ENCODE assay signal across 2 cellular contexts in the genomic region with DNA sequence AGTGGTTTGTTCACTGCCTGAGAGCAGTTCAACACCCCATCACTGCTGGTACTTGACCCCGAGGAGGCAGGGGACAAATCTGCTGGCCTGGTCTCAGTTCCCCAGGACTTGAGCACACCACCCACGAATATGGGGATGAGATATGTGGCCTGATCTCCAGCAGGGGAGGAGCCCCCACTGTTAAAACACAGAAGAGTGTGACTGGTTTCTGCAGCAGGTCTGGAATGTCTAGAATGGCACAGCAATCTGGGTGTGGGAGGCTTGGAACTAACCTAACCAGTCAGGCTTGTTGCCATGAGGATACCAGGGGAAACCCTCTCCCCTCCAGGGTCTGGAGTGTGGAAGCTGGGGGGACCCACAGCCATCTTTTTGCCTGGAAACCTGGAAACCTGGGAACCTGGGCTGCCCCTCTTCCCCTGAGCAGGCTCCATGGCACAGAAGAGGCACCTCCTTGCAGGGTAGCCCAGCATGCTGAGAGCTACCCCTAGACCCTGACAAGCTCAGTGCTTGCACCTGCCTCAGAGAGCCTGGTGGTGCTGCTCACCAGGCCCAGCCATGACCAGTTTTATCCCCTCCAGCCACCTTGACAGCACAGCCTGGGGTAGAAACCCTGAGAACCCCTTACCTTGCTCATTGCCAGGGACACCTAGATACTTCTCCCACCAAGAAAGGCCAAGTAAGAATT.
TF ChIP-seq lines count a peak whose summit lies in the region.

No MANE protein-coding gene starts in this region.

TF ChIP-seq in WTC11, 78 proteins besides CTCF, POLR2A, EP300 and RAD21:
- TF ChIP-seq SMAD4 (CRISPR knock-in tag; IDR thresholded peaks at IDR 0.05) (no peak), AR (CRISPR knock-in tag; IDR thresholded peaks at IDR 0.05) (no peak), CREB1 (CRISPR knock-in tag; IDR thresholded peaks at IDR 0.05) (no peak), ATF2 (CRISPR knock-in tag; IDR thresholded peaks at IDR 0.05; ENCODE audit: borderline replicate concordance, low read depth) (no peak)

TF ChIP-seq in H1, 55 proteins besides CTCF, POLR2A, EP300 and RAD21:
- TF ChIP-seq SP4 (IDR thresholded peaks at IDR 0.05; ENCODE audit: low read length) (no peak), TCF12 (IDR thresholded peaks at IDR 0.05; ENCODE audit: low read depth, low read length) (no peak), SIN3A (conservative IDR thresholded peaks at IDR 0.05 in 1 of 2, IDR thresholded peaks at IDR 0.05 in 1 of 2; ENCODE audit: low read depth in 1 of 2, low read length in 2 of 2) (no peak), JUN (IDR thresholded peaks at IDR 0.05; ENCODE audit: low read depth, low read length) (no peak), ATF2 (IDR thresholded peaks at IDR 0.05; ENCODE audit: low read length) (no peak)
